Comparison of ENCODE assay signal across 8 cellular contexts in the genomic region with DNA sequence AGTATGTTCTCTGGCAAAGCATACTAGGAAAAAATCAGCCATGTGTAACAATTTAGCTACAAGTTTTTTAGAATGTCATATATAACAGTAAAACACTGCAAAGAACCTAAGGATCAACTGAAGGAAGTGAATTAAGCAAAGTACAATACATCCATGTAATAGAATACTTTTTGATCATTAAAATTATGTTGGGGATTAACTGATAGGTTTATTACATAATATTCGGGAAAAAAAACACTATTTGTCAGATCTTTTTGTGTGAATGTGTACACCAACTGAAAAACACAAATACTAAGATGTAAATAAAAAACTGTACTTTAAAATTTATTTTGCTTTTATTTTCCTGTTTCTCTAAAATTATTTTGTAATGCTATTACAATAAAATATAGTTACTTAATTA.
"Had no signal": no experiment of that assay in that cellular context is flagged by ENCODE, and none has a peak within 500 bp of the region (broad histone marks: within the 10 kb centered on the region; RNA-seq: fewer than 3 reads in every experiment).

No MANE protein-coding gene starts in this region.

- FAIRE-seq: G401.6, GM12878, GM12891, GM12892, GM18507, GM19239 had no signal

- DNase-seq: GDM1, GF-D8 had no signal

- ATAC-seq: GM12878 had no signal

- H3K4me3 ChIP-seq: GM12878 had no signal
